In the genomic region with DNA sequence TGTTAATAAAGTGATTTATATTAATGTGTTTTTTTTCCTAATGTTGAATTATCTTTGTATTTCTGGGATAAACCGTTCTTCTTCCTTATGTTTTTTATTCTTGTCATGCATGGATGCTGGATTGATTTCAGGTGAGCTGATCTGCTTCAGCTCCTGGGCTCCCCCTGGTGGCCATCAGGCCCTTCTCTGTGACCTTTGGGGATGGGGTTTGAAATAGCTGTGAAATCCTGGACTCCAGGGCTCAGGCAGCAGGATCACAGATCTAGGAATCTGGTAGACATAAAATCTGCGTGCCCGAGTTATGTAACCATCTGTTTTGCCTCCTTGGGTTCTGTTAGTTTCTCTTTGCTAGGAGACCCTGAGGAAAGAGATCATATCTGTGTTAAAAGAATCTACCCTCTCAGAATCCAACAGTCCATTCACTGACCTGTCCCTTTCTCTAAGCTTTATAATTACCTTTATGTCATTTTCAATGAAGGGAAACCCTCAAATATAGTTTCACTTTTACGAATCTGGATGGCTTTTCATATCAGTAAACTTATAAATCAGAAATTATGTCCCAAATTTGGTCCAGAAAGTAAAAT, we compare ENCODE assay signal across 8 cellular contexts. TPM values are rescaled to one million over a fixed set of nuclear protein-coding genes. Genes with fewer than 3 reads are reported as not detected.
DNase-seq lines count a peak whose midpoint lies in the region; ATAC-seq and TF ChIP-seq lines count a peak whose summit lies in the region.

No MANE protein-coding gene starts in this region.

- in situ Hi-C loops in KBM-7 (cut with MboI; ENCODE audit: low pct_unique_long_range_greater_than_20kb, low sequenced_read_pairs), result no loop called here

- H2AFZ ChIP-seq in PC-9, result no peak overlapping the region

- H3K36me3 Mint-ChIP-seq in neural crest cell (ENCODE audit: low read depth), result no peaks in the 10 kb centered on the region

- peak; percentile 90 for DNase-seq in COLO829 (ENCODE audit: low spot score)
- peak; percentile 73 for DNase-seq in KBM-7
- DNase-seq in PC-9, result peak; percentile 49 to 70
- DNase-seq in activated T-cell treated with anti-CD3 and anti-CD28 coated beads, Interleukin-2, amount 50 U/mL, for 48 hours, result peak; percentile 84 to 86
- DNase-seq in fibroblast of mammary gland (ENCODE audit: low read depth), result peak; percentile 78
- peak; percentile 85 for DNase-seq in neural crest cell (ENCODE audit: low read depth, low spot score)
- peak; percentile 64 to 68 for DNase-seq in stimulated activated naive CD8-positive, alpha-beta T cell treated with anti-CD3 and anti-CD28 coated beads, Interleukin-15, amount 100 ng/mL, for 72 hours

- CTCF ChIA-PET in PC-9 (lab: Charles Lee), result interaction anchor here (0.5 to 1.7 kb wide), 10 partner anchors 12 to 236 kb away, joined by 3 to 13 read pairs (median 4); a partner anchor contains a TSS

- no peaks in the 10 kb centered on the region for H3K9me3 ChIP-seq in PC-9 (ENCODE audit: insufficient read depth, low read depth)

- H3K27me3 Mint-ChIP-seq in neural crest cell (ENCODE audit: low read depth), result peaks cover 20% of the 10 kb centered on the region
- H3K27me3 Mint-ChIP-seq in stimulated activated naive CD8-positive, alpha-beta T cell treated with anti-CD3 and anti-CD28 coated beads, Interleukin-15, amount 100 ng/mL, for 72 hours, result no peaks in the 10 kb centered on the region

- H3K4me2 ChIP-seq in PC-9, result no peak overlapping the region

- TF ChIP-seq CTCF in PC-9 (conservative IDR thresholded peaks at IDR 0.05), result peak; percentile 91
- TF ChIP-seq CTCF in fibroblast of mammary gland (conservative IDR thresholded peaks at IDR 0.05; ENCODE audit: control insufficient read depth, insufficient read depth, low read depth, low read length), result peak; percentile 99
- peak; percentile 99 for TF ChIP-seq CTCF in neural crest cell (conservative IDR thresholded peaks at IDR 0.05)

- no peaks in the 10 kb centered on the region for H3K4me1 Mint-ChIP-seq in neural crest cell
- no peaks in the 10 kb centered on the region for H3K4me1 Mint-ChIP-seq in stimulated activated naive CD8-positive, alpha-beta T cell treated with anti-CD3 and anti-CD28 coated beads, Interleukin-15, amount 100 ng/mL, for 72 hours

- H3K27ac Mint-ChIP-seq in neural crest cell (ENCODE audit: unreplicated experiment), result no peak overlapping the region
- no peak overlapping the region for H3K27ac Mint-ChIP-seq in stimulated activated naive CD8-positive, alpha-beta T cell treated with anti-CD3 and anti-CD28 coated beads, Interleukin-15, amount 100 ng/mL, for 72 hours

- H3K4me3 ChIP-seq in PC-9, result no peak overlapping the region
- no peak overlapping the region for H3K4me3 ChIP-seq in fibroblast of mammary gland (ENCODE audit: control insufficient read depth, low read depth, low read length)

- no peaks in the 10 kb centered on the region for H3K79me2 ChIP-seq in PC-9 (ENCODE audit: low read depth)

- H3K9me2 ChIP-seq in PC-9 (ENCODE audit: insufficient read depth), result no peaks in the 10 kb centered on the region

- no peaks in the 10 kb centered on the region for H3K27me3 ChIP-seq in PC-9 (ENCODE audit: insufficient read depth, low read depth)

- no peak overlapping the region for H3K27ac ChIP-seq in PC-9

- ATAC-seq in stimulated activated naive CD8-positive, alpha-beta T cell treated with anti-CD3 and anti-CD28 coated beads, Interleukin-15, amount 100 ng/mL, for 72 hours, result peak; percentile 67
- no peak for ATAC-seq in GM19351 (IDR thresholded peaks at IDR 0.05; ENCODE audit: unreplicated experiment)

- H3F3A ChIP-seq in PC-9 (ENCODE audit: insufficient read depth, low read depth), result no peaks in the 10 kb centered on the region; the same call in 1 of the 2 replicates

- no peaks in the 10 kb centered on the region for H3K36me3 ChIP-seq in PC-9 (ENCODE audit: low read depth)

- no peak overlapping the region for H3K4me3 Mint-ChIP-seq in neural crest cell
- no peak overlapping the region for H3K4me3 Mint-ChIP-seq in stimulated activated naive CD8-positive, alpha-beta T cell treated with anti-CD3 and anti-CD28 coated beads, Interleukin-15, amount 100 ng/mL, for 72 hours

- POLR2A ChIA-PET in PC-9 (lab: Charles Lee; ENCODE audit: unreplicated experiment), result no interaction called here

- H3K9me3 Mint-ChIP-seq in neural crest cell, result peaks cover 1% of the 10 kb centered on the region
- peaks cover 6% of the 10 kb centered on the region in 2 donors for H3K9me3 Mint-ChIP-seq in stimulated activated naive CD8-positive, alpha-beta T cell treated with anti-CD3 and anti-CD28 coated beads, Interleukin-15, amount 100 ng/mL, for 72 hours

- no TSS peak for BruUV-seq in PC-9 (replicated peaks; lab: Mats Ljungman, UMichigan)

- H3K4me1 ChIP-seq in PC-9 (replicated peaks; ENCODE audit: insufficient read depth), result no peaks in the 10 kb centered on the region

- intact Hi-C loops in PC-9 (cut with micrococcal nuclease; ENCODE audit: unreplicated experiment), result loop anchor here (1.0 kb wide), 3 partner anchors 56 to 146 kb away; no protein-coding TSS in a partner anchor

- H4K20me1 ChIP-seq in PC-9 (ENCODE audit: insufficient read depth), result no peaks in the 10 kb centered on the region

RNA-seq across cellular contexts. Expression of a gene that starts 12.2 kb away (rescaled TPM):
- not detected in 2 replicates for total RNA-seq in PC-9 (2021)
- not detected in 2 replicates for total RNA-seq in neural crest cell

RNA-seq across cellular contexts. Expression of a gene that starts 23.6 kb away (rescaled TPM):
- total RNA-seq in PC-9 (2021) (2.0 and 3.6 TPM in 2 replicates), neural crest cell (not detected in 2 replicates)

RNA-seq across cellular contexts. Expression of a gene that starts 26.9 kb away (rescaled TPM):
- total RNA-seq in PC-9 (2021) (0.72 and 0.73 TPM in 2 replicates), neural crest cell (not detected in 2 replicates)

RNA-seq across cellular contexts. Expression of a gene that starts 53.3 kb away (rescaled TPM):
- 6.3 and 6.4 TPM in 2 replicates for total RNA-seq in PC-9 (2021)
- 23.9 and 26.5 TPM in 2 replicates for total RNA-seq in neural crest cell

RNA-seq across cellular contexts. Expression of a gene that starts 53.8 kb away (rescaled TPM):
- not detected in 2 replicates for total RNA-seq in PC-9 (2021)
- total RNA-seq in neural crest cell, result 0.19 and 0.43 TPM in 2 replicates
